26 cellular contexts compared by ENCODE assay signal in genomic region chr15:87348746-87349145, GRCh38.
A peak's percentile ranks its signal among the peaks of the same experiment; 100 is the strongest.
DNase-seq lines count a peak whose midpoint lies in the region; ATAC-seq and TF ChIP-seq lines count a peak whose summit lies in the region.
"Had no signal": no experiment of that assay in that cellular context is flagged by ENCODE, and none has a peak within 500 bp of the region (broad histone marks: within the 10 kb centered on the region; RNA-seq: fewer than 3 reads in every experiment).

No MANE protein-coding gene starts in this region.

- no peak for TF ChIP-seq CTCF in fibroblast of the aortic adventitia (IDR thresholded peaks at IDR 0.05; ENCODE audit: insufficient read depth, low read length)
- no peak for TF ChIP-seq CTCF in right atrium auricular region (IDR thresholded peaks at IDR 0.05)

- no peaks in the 10 kb centered on the region for H3K36me3 ChIP-seq in SJSA1
- no peaks in the 10 kb centered on the region for H3K36me3 ChIP-seq in right atrium auricular region
- H3K36me3 ChIP-seq: breast epithelium, esophagus muscularis mucosa, neural progenitor cell, upper lobe of left lung had no signal

- no peaks in the 10 kb centered on the region for H3K27me3 ChIP-seq in SJSA1 (replicated peaks)
- H3K27me3 ChIP-seq in right atrium auricular region: no peaks in the 10 kb centered on the region
- H3K27me3 ChIP-seq: breast epithelium, esophagus muscularis mucosa, neural progenitor cell, upper lobe of left lung had no signal

- H3K9me3 ChIP-seq in SJSA1 (replicated peaks): no peaks in the 10 kb centered on the region
- H3K9me3 ChIP-seq in right atrium auricular region: no peaks in the 10 kb centered on the region
- H3K9me3 ChIP-seq: breast epithelium, upper lobe of left lung had no signal

- no peak overlapping the region for H3K4me3 ChIP-seq in SJSA1
- no peak overlapping the region for H3K4me3 ChIP-seq in fibroblast of the aortic adventitia (ENCODE audit: low read depth, low read length)
- no peak overlapping the region for H3K4me3 ChIP-seq in right atrium auricular region
- H3K4me3 ChIP-seq: breast epithelium, esophagus muscularis mucosa, neural progenitor cell, upper lobe of left lung had no signal

- DNase-seq in A172 (ENCODE audit: low spot score) (peak; percentile 66), HCEC 1CT (peak; percentile 65), SJSA1 (ENCODE audit: low read depth in 1 of 2, low spot score in 2 of 2) (peak; percentile 53 to 62), fibroblast of the aortic adventitia (ENCODE audit: low read depth) (peak; percentile 62), right atrium auricular region (ENCODE audit: low spot score) (no peak), G401 (ENCODE audit: low spot score) (no peak), OCI-M2 (lab: John Stamatoyannopoulos, UW; ENCODE audit: unreplicated experiment) (no peak)
- DNase-seq: activated CD8-positive, alpha-beta T cell treated with anti-CD3 and anti-CD28 coated beads for 36 hours; activated naive CD8-positive, alpha-beta T cell treated with anti-CD3 and anti-CD28 coated beads, Interleukin-2, amount 10 ng/mL, durations not matched to agents 7 days and 5 days; activated T-cell treated with anti-CD3 and anti-CD28 coated beads, Interleukin-2, amount 50 U/mL, for 48 hours; CD4-positive, alpha-beta memory T cell; DND-41; hypothalamus; KBM-7; left cardiac atrium; NCI-H1092 treated with DMSO at 0.1 percent for 48 hours; retina; RPMI8226; stimulated activated naive CD8-positive, alpha-beta T cell treated with anti-CD3 and anti-CD28 coated beads, Interleukin-15, Interleukin-2, amounts not matched to agents 100 U/mL and 50 U/mL, for 24 hours; T-cell; upper lobe of left lung had no signal

- peak overlapping the region; percentile 42; the same call in 1 of the 2 replicates for H3K27ac ChIP-seq in SJSA1
- no peak overlapping the region for H3K27ac ChIP-seq in right atrium auricular region
- H3K27ac ChIP-seq: breast epithelium, esophagus muscularis mucosa, neural progenitor cell, upper lobe of left lung, VCaP had no signal

- ATAC-seq in HG03342 (IDR thresholded peaks at IDR 0.05; ENCODE audit: unreplicated experiment): no peak
- ATAC-seq: activated CD8-positive, alpha-beta T cell treated with anti-CD3 and anti-CD28 coated beads for 36 hours; left cardiac atrium; stimulated activated naive CD8-positive, alpha-beta T cell treated with anti-CD3 and anti-CD28 coated beads, Interleukin-15, Interleukin-2, amounts not matched to agents 100 U/mL and 50 U/mL, for 24 hours; T-cell had no signal

- in situ Hi-C loops in G401 (cut with HindIII; ENCODE audit: low sequenced_read_pairs): no loop called here

- H3K4me1 ChIP-seq in SJSA1 (replicated peaks) (peaks cover 24% of the 10 kb centered on the region), right atrium auricular region (no peaks in the 10 kb centered on the region)
- H3K4me1 ChIP-seq: breast epithelium, upper lobe of left lung had no signal

Comparison
In these comparisons a context has a peak if more than half of its experiments do, and no peak if none do; other contexts are left out.
1. DNase-seq: peak in A172 (single experiment), HCEC 1CT (single experiment), SJSA1 (2 of 2) and fibroblast of the aortic adventitia (single experiment); none in right atrium auricular region (single experiment), G401 (single experiment) and OCI-M2 (single experiment).